Comparison of ENCODE assay signal across 1 cellular context in genomic region chr22:43241138-43241597, GRCh38.
TF ChIP-seq lines count a peak whose summit lies in the region.

No MANE protein-coding gene starts in this region.

TF ChIP-seq in HepG2, 621 proteins besides CTCF, POLR2A, EP300 and RAD21 (continued from another document and continues in another):
- TF ChIP-seq ZNF318 (CRISPR knock-in tag; IDR thresholded peaks at IDR 0.05) (no peak), HDAC2 (CRISPR knock-in tag; IDR thresholded peaks at IDR 0.05) (no peak; the same call in 1 of the 2 replicates), MYC (CRISPR knock-in tag; IDR thresholded peaks at IDR 0.05; ENCODE audit: borderline replicate concordance) (peak; percentile 83; the same call in 1 of the 2 replicates), ELF1 (CRISPR knock-in tag; IDR thresholded peaks at IDR 0.05) (peak; percentile 36; the same call in 1 of the 2 replicates), ERF (CRISPR knock-in tag; IDR thresholded peaks at IDR 0.05) (peak; percentile 80; the same call in 1 of the 2 replicates), TFDP2 (CRISPR knock-in tag; IDR thresholded peaks at IDR 0.05) (peak; percentile 50; the same call in 1 of the 2 replicates), KLF16 (CRISPR knock-in tag; IDR thresholded peaks at IDR 0.05) (peak in 1 of 2 experiments; percentile 44; a peak in 1 of 4 replicates), WIZ (CRISPR knock-in tag; IDR thresholded peaks at IDR 0.05) (no peak), CEBPB (IDR thresholded peaks at IDR 0.05; ENCODE audit: borderline replicate concordance, low read depth, low read length) (peak; percentile 17; the same call in 1 of the 2 replicates), TBX2 (CRISPR knock-in tag; IDR thresholded peaks at IDR 0.05; ENCODE audit: borderline replicate concordance) (0 out of 2 replicates have a peak, but pooled peaks have one; percentile 36), ZBTB8A (CRISPR knock-in tag; IDR thresholded peaks at IDR 0.05; ENCODE audit: borderline replicate concordance, low read depth) (no peak), ZFP36L2 (CRISPR knock-in tag; IDR thresholded peaks at IDR 0.05) (no peak), RXRB (CRISPR knock-in tag; IDR thresholded peaks at IDR 0.05; ENCODE audit: borderline replicate concordance) (peak; percentile 51; the same call in 1 of the 2 replicates), KDM5A (IDR thresholded peaks at IDR 0.05; ENCODE audit: borderline replicate concordance, low read length) (no peak), CREM (IDR thresholded peaks at IDR 0.05) (no peak), CREM (CRISPR knock-in tag; IDR thresholded peaks at IDR 0.05) (no peak), ZNF768 (CRISPR knock-in tag; IDR thresholded peaks at IDR 0.05) (peak; percentile 34; the same call in 1 of the 2 replicates), DMAP1 (CRISPR knock-in tag; IDR thresholded peaks at IDR 0.05) (0 out of 2 replicates have a peak, but pooled peaks have one; percentile 36), PITX1 (CRISPR knock-in tag; IDR thresholded peaks at IDR 0.05) (peak; percentile 28; the same call in 1 of the 2 replicates), FOXO1 (CRISPR knock-in tag; IDR thresholded peaks at IDR 0.05) (0 out of 2 replicates have a peak, but pooled peaks have one; percentile 46), PHF21A (CRISPR knock-in tag; IDR thresholded peaks at IDR 0.05) (no peak), NFIC (IDR thresholded peaks at IDR 0.05; ENCODE audit: low read length) (no peak), NFYB (CRISPR knock-in tag; IDR thresholded peaks at IDR 0.05) (peak; percentile 58), SOX6 (IDR thresholded peaks at IDR 0.05) (no peak), SOX6 (CRISPR knock-in tag; IDR thresholded peaks at IDR 0.05) (peak; percentile 34; the same call in 1 of the 2 replicates), FOSL1 (CRISPR knock-in tag; IDR thresholded peaks at IDR 0.05; ENCODE audit: borderline replicate concordance) (no peak), MBD4 (IDR thresholded peaks at IDR 0.05; ENCODE audit: borderline replicate concordance, low read length) (no peak), TRAFD1 (CRISPR knock-in tag; IDR thresholded peaks at IDR 0.05; ENCODE audit: borderline replicate concordance) (no peak), ZNF496 (CRISPR knock-in tag; IDR thresholded peaks at IDR 0.05; ENCODE audit: insufficient replicate concordance) (no peak), PPARG (CRISPR knock-in tag; conservative IDR thresholded peaks at IDR 0.05) (0 out of 2 replicates have a peak, but pooled peaks have one; percentile 35), ZNF432 (CRISPR knock-in tag; IDR thresholded peaks at IDR 0.05; ENCODE audit: borderline replicate concordance) (no peak), ZNF263 (CRISPR knock-in tag; IDR thresholded peaks at IDR 0.05) (peak; percentile 90), ZNF256 (CRISPR knock-in tag; conservative IDR thresholded peaks at IDR 0.05) (no peak), SSRP1 (CRISPR knock-in tag; IDR thresholded peaks at IDR 0.05) (no peak)
- TF ChIP-seq, protein P1, sequence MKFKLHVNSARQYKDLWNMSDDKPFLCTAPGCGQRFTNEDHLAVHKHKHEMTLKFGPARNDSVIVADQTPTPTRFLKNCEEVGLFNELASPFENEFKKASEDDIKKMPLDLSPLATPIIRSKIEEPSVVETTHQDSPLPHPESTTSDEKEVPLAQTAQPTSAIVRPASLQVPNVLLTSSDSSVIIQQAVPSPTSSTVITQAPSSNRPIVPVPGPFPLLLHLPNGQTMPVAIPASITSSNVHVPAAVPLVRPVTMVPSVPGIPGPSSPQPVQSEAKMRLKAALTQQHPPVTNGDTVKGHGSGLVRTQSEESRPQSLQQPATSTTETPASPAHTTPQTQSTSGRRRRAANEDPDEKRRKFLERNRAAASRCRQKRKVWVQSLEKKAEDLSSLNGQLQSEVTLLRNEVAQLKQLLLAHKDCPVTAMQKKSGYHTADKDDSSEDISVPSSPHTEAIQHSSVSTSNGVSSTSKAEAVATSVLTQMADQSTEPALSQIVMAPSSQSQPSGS (CRISPR knock-in tag; IDR thresholded peaks at IDR 0.05), result 0 out of 2 replicates have a peak, but pooled peaks have one; percentile 51
- TF ChIP-seq, protein P2, sequence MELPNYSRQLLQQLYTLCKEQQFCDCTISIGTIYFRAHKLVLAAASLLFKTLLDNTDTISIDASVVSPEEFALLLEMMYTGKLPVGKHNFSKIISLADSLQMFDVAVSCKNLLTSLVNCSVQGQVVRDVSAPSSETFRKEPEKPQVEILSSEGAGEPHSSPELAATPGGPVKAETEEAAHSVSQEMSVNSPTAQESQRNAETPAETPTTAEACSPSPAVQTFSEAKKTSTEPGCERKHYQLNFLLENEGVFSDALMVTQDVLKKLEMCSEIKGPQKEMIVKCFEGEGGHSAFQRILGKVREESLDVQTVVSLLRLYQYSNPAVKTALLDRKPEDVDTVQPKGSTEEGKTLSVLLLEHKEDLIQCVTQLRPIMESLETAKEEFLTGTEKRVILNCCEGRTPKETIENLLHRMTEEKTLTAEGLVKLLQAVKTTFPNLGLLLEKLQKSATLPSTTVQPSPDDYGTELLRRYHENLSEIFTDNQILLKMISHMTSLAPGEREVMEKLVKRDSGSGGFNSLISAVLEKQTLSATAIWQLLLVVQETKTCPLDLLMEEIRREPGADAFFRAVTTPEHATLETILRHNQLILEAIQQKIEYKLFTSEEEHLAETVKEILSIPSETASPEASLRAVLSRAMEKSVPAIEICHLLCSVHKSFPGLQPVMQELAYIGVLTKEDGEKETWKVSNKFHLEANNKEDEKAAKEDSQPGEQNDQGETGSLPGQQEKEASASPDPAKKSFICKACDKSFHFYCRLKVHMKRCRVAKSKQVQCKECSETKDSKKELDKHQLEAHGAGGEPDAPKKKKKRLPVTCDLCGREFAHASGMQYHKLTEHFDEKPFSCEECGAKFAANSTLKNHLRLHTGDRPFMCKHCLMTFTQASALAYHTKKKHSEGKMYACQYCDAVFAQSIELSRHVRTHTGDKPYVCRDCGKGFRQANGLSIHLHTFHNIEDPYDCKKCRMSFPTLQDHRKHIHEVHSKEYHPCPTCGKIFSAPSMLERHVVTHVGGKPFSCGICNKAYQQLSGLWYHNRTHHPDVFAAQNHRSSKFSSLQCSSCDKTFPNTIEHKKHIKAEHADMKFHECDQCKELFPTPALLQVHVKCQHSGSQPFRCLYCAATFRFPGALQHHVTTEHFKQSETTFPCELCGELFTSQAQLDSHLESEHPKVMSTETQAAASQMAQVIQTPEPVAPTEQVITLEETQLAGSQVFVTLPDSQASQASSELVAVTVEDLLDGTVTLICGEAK (IDR thresholded peaks at IDR 0.05), result no peak
- TF ChIP-seq, protein P2 (CRISPR knock-in tag; IDR thresholded peaks at IDR 0.05), result 0 out of 2 replicates have a peak, but pooled peaks have one; percentile 38
- TF ChIP-seq, protein P3, sequence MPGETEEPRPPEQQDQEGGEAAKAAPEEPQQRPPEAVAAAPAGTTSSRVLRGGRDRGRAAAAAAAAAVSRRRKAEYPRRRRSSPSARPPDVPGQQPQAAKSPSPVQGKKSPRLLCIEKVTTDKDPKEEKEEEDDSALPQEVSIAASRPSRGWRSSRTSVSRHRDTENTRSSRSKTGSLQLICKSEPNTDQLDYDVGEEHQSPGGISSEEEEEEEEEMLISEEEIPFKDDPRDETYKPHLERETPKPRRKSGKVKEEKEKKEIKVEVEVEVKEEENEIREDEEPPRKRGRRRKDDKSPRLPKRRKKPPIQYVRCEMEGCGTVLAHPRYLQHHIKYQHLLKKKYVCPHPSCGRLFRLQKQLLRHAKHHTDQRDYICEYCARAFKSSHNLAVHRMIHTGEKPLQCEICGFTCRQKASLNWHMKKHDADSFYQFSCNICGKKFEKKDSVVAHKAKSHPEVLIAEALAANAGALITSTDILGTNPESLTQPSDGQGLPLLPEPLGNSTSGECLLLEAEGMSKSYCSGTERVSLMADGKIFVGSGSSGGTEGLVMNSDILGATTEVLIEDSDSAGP (CRISPR knock-in tag; IDR thresholded peaks at IDR 0.05; ENCODE audit: borderline replicate concordance), result peak; percentile 54; the same call in 1 of the 2 replicates
